Comparison of ENCODE assay signal across 8 cellular contexts in genomic region chr7:150368098-150368883, GRCh38. TPM values are rescaled to one million over a fixed set of nuclear protein-coding genes. Genes with fewer than 3 reads are reported as not detected.
DNase-seq lines count a peak whose midpoint lies in the region; ATAC-seq and TF ChIP-seq lines count a peak whose summit lies in the region.

REPIN1 (plus strand) TSS chr7:150368822; CDS start chr7:150369712, 890 bp downstream.

- intact Hi-C loops in Caco-2 (cut with micrococcal nuclease; ENCODE audit: unreplicated experiment): loop anchor here (1.0 to 2.0 kb wide), 3 partner anchors 37 to 53 kb away; partner anchors contain the start of genes ACTR3C and LRRC61

- H3K4me1 Mint-ChIP-seq in Caco-2 (ENCODE audit: low read depth, unreplicated experiment): peaks cover under 1% of the 10 kb centered on the region
- H3K4me1 Mint-ChIP-seq in activated T-cell treated with anti-CD3 and anti-CD28 coated beads, Interleukin-2, amount 50 U/mL, for 4 hours (ENCODE audit: low read depth): peaks cover 39% of the 10 kb centered on the region

- H3K36me3 Mint-ChIP-seq in Caco-2 (ENCODE audit: insufficient read depth, unreplicated experiment): peaks cover 41% of the 10 kb centered on the region
- H3K36me3 Mint-ChIP-seq in activated T-cell treated with anti-CD3 and anti-CD28 coated beads, Interleukin-2, amount 50 U/mL, for 4 hours (ENCODE audit: insufficient read depth): peaks cover 3% of the 10 kb centered on the region

- H3K36me3 ChIP-seq in Caco-2 (ENCODE audit: control insufficient read depth, insufficient read depth, low read length): peaks cover 6% of the 10 kb centered on the region; the same call in 1 of the 2 replicates
- peaks cover 20% of the 10 kb centered on the region for H3K36me3 ChIP-seq in muscle layer of colon (ENCODE audit: insufficient read depth, low read length)

- no TSS peak for BruUV-seq in Caco-2 (replicated peaks; lab: Mats Ljungman, UMichigan)

- H3K27me3 ChIP-seq in Caco-2 (replicated peaks; ENCODE audit: control insufficient read depth, insufficient read depth, low read length): no peaks in the 10 kb centered on the region
- no peaks in the 10 kb centered on the region for H3K27me3 ChIP-seq in muscle layer of colon (ENCODE audit: control insufficient read depth in 1 of 2, insufficient read depth in 2 of 2, low read length in 2 of 2)

- peaks cover 17% of the 10 kb centered on the region for H3K4me1 ChIP-seq in Caco-2
- peaks cover 22% of the 10 kb centered on the region for H3K4me1 ChIP-seq in muscle layer of colon (ENCODE audit: insufficient read depth, low read length)

- no peaks in the 10 kb centered on the region for H3K27me3 Mint-ChIP-seq in Caco-2 (ENCODE audit: insufficient read depth, unreplicated experiment)
- no peaks in the 10 kb centered on the region for H3K27me3 Mint-ChIP-seq in activated T-cell treated with anti-CD3 and anti-CD28 coated beads, Interleukin-2, amount 50 U/mL, for 4 hours (ENCODE audit: low read depth)

- H3K4me3 ChIP-seq in Caco-2 (ENCODE audit: low read depth, low read length) (peak within 1 kb of the TSS; percentile 91), muscle layer of colon (ENCODE audit: low read depth in 1 of 2, low read length in 2 of 2) (peak within 1 kb of the TSS; percentile 89 to 92)

- H3K9me3 ChIP-seq in Caco-2 (no peaks in the 10 kb centered on the region), muscle layer of colon (ENCODE audit: low read length) (no peaks in the 10 kb centered on the region)

- CTCF ChIA-PET in Caco-2 (lab: Charles Lee): interaction anchor here (1.3 to 2.8 kb wide), 2 partner anchors 10 to 13 kb away, joined by 3 to 9 read pairs; no protein-coding TSS in a partner anchor

- no peaks in the 10 kb centered on the region for H3K9me3 Mint-ChIP-seq in Caco-2 (ENCODE audit: unreplicated experiment)
- no peaks in the 10 kb centered on the region for H3K9me3 Mint-ChIP-seq in activated T-cell treated with anti-CD3 and anti-CD28 coated beads, Interleukin-2, amount 50 U/mL, for 4 hours

- TF ChIP-seq CTCF in Caco-2 (IDR thresholded peaks at IDR 0.05; ENCODE audit: insufficient read depth in 1 of 2, low read depth in 1 of 2, low read length in 1 of 2, severe bottlenecking in 1 of 2, unreplicated experiment in 1 of 2): no peak

- peak within 1 kb of the TSS; percentile 88 for H3K4me3 Mint-ChIP-seq in Caco-2 (ENCODE audit: unreplicated experiment)
- H3K4me3 Mint-ChIP-seq in activated T-cell treated with anti-CD3 and anti-CD28 coated beads, Interleukin-2, amount 50 U/mL, for 4 hours: peak within 1 kb of the TSS; percentile 96

- ATAC-seq in GM21390 (IDR thresholded peaks at IDR 0.05; ENCODE audit: unreplicated experiment) (peak; percentile 59), esophagus mucosa (peak; percentile 72)
- peak; percentile 44 to 65 for ATAC-seq in activated T-cell treated with anti-CD3 and anti-CD28 coated beads, Interleukin-2, amount 50 U/mL, for 4 hours

- H3K9ac ChIP-seq in muscle layer of colon (ENCODE audit: low read length): peak within 1 kb of the TSS; percentile 94

- POLR2A ChIA-PET in Caco-2 (lab: Charles Lee): interaction anchor here (0.8 to 2.2 kb wide), 5 partner anchors 10 to 43 kb away, joined by 3 to 29 read pairs (median 5); no protein-coding TSS in a partner anchor

- peak; percentile 95 to 96 for DNase-seq in Caco-2
- DNase-seq in HuH-7 (ENCODE audit: low spot score): peak; percentile 87
- DNase-seq in activated T-cell treated with anti-CD3 and anti-CD28 coated beads, Interleukin-2, amount 50 U/mL, for 4 hours: peak; percentile 78
- DNase-seq in stimulated activated CD8-positive, alpha-beta memory T cell treated with anti-CD3 and anti-CD28 coated beads, Interleukin-7, amount 100 ng/mL, for 1 hour (ENCODE audit: low read depth in 2 of 2): peak; percentile 48 to 62

- peak within 1 kb of the TSS; percentile 99 for H3K27ac Mint-ChIP-seq in Caco-2 (ENCODE audit: unreplicated experiment)

- H3K27ac ChIP-seq in muscle layer of colon (ENCODE audit: low read depth, low read length): peak within 1 kb of the TSS; percentile 69

TF ChIP-seq in PFSK-1, 5 proteins besides CTCF, POLR2A, EP300 and RAD21:
- TF ChIP-seq REST (IDR thresholded peaks at IDR 0.05; ENCODE audit: insufficient read depth in 1 of 2, low read depth in 2 of 2, low read length in 2 of 2): peak in 1 of 2 experiments; percentile 66; a peak in 2 of 4 replicates
- TF ChIP-seq POLR2AphosphoS5 (IDR thresholded peaks at IDR 0.05; ENCODE audit: low read depth, low read length): 0 out of 2 replicates have a peak, but pooled peaks have one; percentile 23
- no peak for TF ChIP-seq SIN3A (IDR thresholded peaks at IDR 0.05; ENCODE audit: borderline replicate concordance, insufficient read depth, low read length)
- TF ChIP-seq FOXP2 (optimal IDR thresholded peaks at IDR 0.05; ENCODE audit: borderline replicate concordance, extremely low read depth, extremely low read length, insufficient read depth): peak; percentile 6
- 0 out of 2 replicates have a peak, but pooled peaks have one; percentile 61 for TF ChIP-seq TAF1 (IDR thresholded peaks at IDR 0.05; ENCODE audit: borderline replicate concordance, insufficient read depth, low read length)

RNA-seq across cellular contexts. Expression of gene REPIN1, which starts in this region (rescaled TPM):
- total RNA-seq in Caco-2 (2022) (141 and 148 TPM in 2 replicates), esophagus mucosa (44.9 TPM)
- polyA plus RNA-seq in PFSK-1 (2012; ENCODE audit: insufficient read length, low read depth): 151 TPM
- total RNA-seq in activated T-cell treated with anti-CD3 and anti-CD28 coated beads, Interleukin-2, amount 50 U/mL, for 4 hours: 10 to 100 TPM; 54.7 to 68.4 (median 62.6) TPM

Comparison
In these comparisons a context has a peak if more than half of its experiments do, and no peak if none do; other contexts are left out.
1. Peak in every context shown above with its lines: DNase-seq, ATAC-seq, H3K4me3 ChIP-seq and H3K27ac ChIP-seq.